Comparison of ENCODE assay signal across 18 cellular contexts in genomic region chr4:61094854-61095598, GRCh38.
DNase-seq lines count a peak whose midpoint lies in the region; ATAC-seq and TF ChIP-seq lines count a peak whose summit lies in the region.
"Had no signal": no experiment of that assay in that cellular context is flagged by ENCODE, and none has a peak within 500 bp of the region (broad histone marks: within the 10 kb centered on the region; RNA-seq: fewer than 3 reads in every experiment).

No MANE protein-coding gene starts in this region.

- peaks cover 0 to 8% (median 0%) of the 10 kb centered on the region in 3 donors for H3K36me3 Mint-ChIP-seq in immature natural killer cell
- H3K36me3 Mint-ChIP-seq: CD8-positive, alpha-beta T cell had no signal

- no peaks in the 10 kb centered on the region for H3K9me3 ChIP-seq in upper lobe of right lung
- H3K9me3 ChIP-seq: BLaER1 had no signal

- H3K27me3 ChIP-seq in upper lobe of right lung, result no peaks in the 10 kb centered on the region
- H3K27me3 ChIP-seq: BLaER1 had no signal

- TF ChIP-seq CTCF in upper lobe of right lung (IDR thresholded peaks at IDR 0.05), result no peak

- peaks cover 14 to 71% (median 37%) of the 10 kb centered on the region in 6 donors for H3K9me3 Mint-ChIP-seq in immature natural killer cell

- no peak overlapping the region for H3K4me3 ChIP-seq in upper lobe of right lung
- H3K4me3 ChIP-seq: BLaER1 had no signal

- no peaks in the 10 kb centered on the region for H3K4me1 ChIP-seq in upper lobe of right lung
- H3K4me1 ChIP-seq: BLaER1 had no signal

- H3K36me3 ChIP-seq in upper lobe of right lung, result no peaks in the 10 kb centered on the region
- H3K36me3 ChIP-seq: BLaER1 had no signal

- ATAC-seq in esophagus mucosa, result peak; percentile 29
- peak; percentile 54 for ATAC-seq in upper lobe of right lung
- ATAC-seq: CD8-positive, alpha-beta T cell had no signal

- H3K27ac ChIP-seq in upper lobe of right lung, result no peak overlapping the region
- H3K27ac ChIP-seq: BLaER1 had no signal

- intact Hi-C loops in upper lobe of right lung (cut with DNase I), result no loop called here

- H3K27ac Mint-ChIP-seq in immature natural killer cell, result no peak overlapping the region
- H3K27ac Mint-ChIP-seq: CD8-positive, alpha-beta T cell had no signal

- peak; percentile 1 for DNase-seq in ELR (ENCODE audit: low read depth)
- DNase-seq in OCI-M1 (lab: John Stamatoyannopoulos, UW), result peak; percentile 25
- DNase-seq in upper lobe of right lung, result no peak
- DNase-seq in immature natural killer cell, result no peak
- DNase-seq in activated T-cell treated with anti-CD3 and anti-CD28 coated beads, Interleukin-2, amount 50 U/mL, for 1 hour, result no peak
- no peak for DNase-seq in NCI-H2081 (lab: John Stamatoyannopoulos, UW)
- DNase-seq: CD8-positive, alpha-beta T cell; H7; IMR-90; Kasumi-1; NCI-H1417 treated with DMSO at 0.1 percent for 48 hours; NCI-H1930; NCI-H2171; NCI-H446 treated with DMSO at 0.1 percent for 48 hours; NCI-H748 treated with DMSO at 0.1 percent for 48 hours; SW 1271 had no signal

- H3K4me1 Mint-ChIP-seq in immature natural killer cell, result no peaks in the 10 kb centered on the region

- H3K27me3 Mint-ChIP-seq in immature natural killer cell (ENCODE audit: low read depth in 3 of 3), result peaks cover 0 to 1% (median 0%) of the 10 kb centered on the region in 3 donors

- H3K4me3 Mint-ChIP-seq in immature natural killer cell, result no peak overlapping the region
- H3K4me3 Mint-ChIP-seq: CD8-positive, alpha-beta T cell had no signal

Comparison
In these comparisons a context has a peak if more than half of its experiments do, and no peak if none do; other contexts are left out.
1. DNase-seq: peak in ELR (single experiment) and OCI-M1 (single experiment); none in upper lobe of right lung (single experiment), immature natural killer cell (0 of 3), activated T-cell treated with anti-CD3 and anti-CD28 coated beads, Interleukin-2, amount 50 U/mL, for 1 hour (single experiment) and NCI-H2081 (0 of 2).